Comparison of ENCODE assay signal across 11 cellular contexts in genomic region chr10:50636576-50636975, GRCh38. TPM values are rescaled to one million over a fixed set of nuclear protein-coding genes. Genes with fewer than 3 reads are reported as not detected.
DNase-seq lines count a peak whose midpoint lies in the region; ATAC-seq and TF ChIP-seq lines count a peak whose summit lies in the region.
"Had no signal": no experiment of that assay in that cellular context is flagged by ENCODE, and none has a peak within 500 bp of the region (broad histone marks: within the 10 kb centered on the region; RNA-seq: fewer than 3 reads in every experiment).

No MANE protein-coding gene starts in this region.

- no peaks in the 10 kb centered on the region for H4K20me1 ChIP-seq in OCI-LY7 (ENCODE audit: insufficient read depth, low read length)

- in situ Hi-C loops in GM13977 (cut with MboI; ENCODE audit: low pct_unique_long_range_greater_than_20kb, low sequenced_read_pairs, unreplicated experiment), result no loop called here

- H3K9me3 Mint-ChIP-seq in activated CD4-positive, alpha-beta T cell treated with anti-CD3 and anti-CD28 coated beads for 36 hours (ENCODE audit: low read depth), result no peaks in the 10 kb centered on the region
- H3K9me3 Mint-ChIP-seq in naive thymus-derived CD8-positive, alpha-beta T cell, result no peaks in the 10 kb centered on the region

- POLR2A ChIA-PET in activated CD4-positive, alpha-beta T cell treated with anti-CD3 and anti-CD28 coated beads for 36 hours (lab: Charles Lee), result interaction anchor here (0.7 to 1.6 kb wide), 6 partner anchors 12 to 176 kb away, joined by 3 to 8 read pairs (median 4); no protein-coding TSS in a partner anchor
- POLR2A ChIA-PET in OCI-LY7 (lab: Charles Lee), result interaction anchor here (0.6 to 5.6 kb wide), 9 partner anchors 8 to 93 kb away, joined by 3 to 49 read pairs (median 4); no protein-coding TSS in a partner anchor
- POLR2A ChIA-PET in naive thymus-derived CD8-positive, alpha-beta T cell (lab: Charles Lee), result interaction anchor here (0.6 to 2.9 kb wide), 2 partner anchors 12 to 14 kb away, joined by 3 to 10 read pairs; partner anchors contain the start of gene SGMS1

- H2AFZ ChIP-seq in OCI-LY7 (ENCODE audit: low read length), result peak overlapping the region; percentile 36; the same call in 1 of the 2 replicates

- DNase-seq in activated CD4-positive, alpha-beta T cell treated with anti-CD3 and anti-CD28 coated beads for 36 hours, result peak; percentile 47
- no peak for DNase-seq in activated CD4-positive, alpha-beta T cell treated with anti-CD3 and anti-CD28 coated beads, Interleukin-2, amount 50 U/mL, for 1 hour
- DNase-seq in OCI-LY7 (ENCODE audit: low spot score), result no peak
- peak in 3 of 10 donors; percentile 23 to 46 (median 25) for DNase-seq in naive thymus-derived CD8-positive, alpha-beta T cell
- DNase-seq in Peyer's patch, result no peak
- no peak for DNase-seq in GM13977 (ENCODE audit: low spot score)
- no peak for DNase-seq in cerebellar nuclear complex (lab: John Stamatoyannopoulos, UW)
- DNase-seq: 8988T, NCI-H226 had no signal

- peak overlapping the region; percentile 9 for H3K4me3 Mint-ChIP-seq in activated CD4-positive, alpha-beta T cell treated with anti-CD3 and anti-CD28 coated beads for 36 hours
- peak overlapping the region; percentile 30 to 69 (median 56) for H3K4me3 Mint-ChIP-seq in naive thymus-derived CD8-positive, alpha-beta T cell

- no peak for TF ChIP-seq CTCF in OCI-LY7 (conservative IDR thresholded peaks at IDR 0.05; ENCODE audit: low read length)
- TF ChIP-seq CTCF in Peyer's patch (IDR thresholded peaks at IDR 0.05), result no peak
- TF ChIP-seq CTCF in GM13977 (IDR thresholded peaks at IDR 0.05; ENCODE audit: extremely low read depth, insufficient read depth, missing control alignments), result no peak

- H3K4me1 Mint-ChIP-seq in activated CD4-positive, alpha-beta T cell treated with anti-CD3 and anti-CD28 coated beads for 36 hours, result peaks cover 28% of the 10 kb centered on the region
- peaks cover 7 to 32% (median 31%) of the 10 kb centered on the region in 4 donors for H3K4me1 Mint-ChIP-seq in naive thymus-derived CD8-positive, alpha-beta T cell

- H3K4me3 ChIP-seq in OCI-LY7 (ENCODE audit: low read depth, low read length, poor library complexity, severe bottlenecking) (no peak overlapping the region), Peyer's patch (no peak overlapping the region)
- H3K4me3 ChIP-seq: coronary artery had no signal

- H3K4me2 ChIP-seq in OCI-LY7 (ENCODE audit: low read length), result peak overlapping the region; percentile 34

- intact Hi-C loops in activated CD4-positive, alpha-beta T cell treated with anti-CD3 and anti-CD28 coated beads for 36 hours (cut with DNase I, micrococcal nuclease), result loop anchor here (1.0 to 2.0 kb wide), 6 partner anchors 11 to 376 kb away; no protein-coding TSS in a partner anchor
- intact Hi-C loops in OCI-LY7 (cut with micrococcal nuclease; ENCODE audit: unreplicated experiment), result no loop called here

- H3K27ac Mint-ChIP-seq in activated CD4-positive, alpha-beta T cell treated with anti-CD3 and anti-CD28 coated beads for 36 hours, result peak overlapping the region; percentile 24
- H3K27ac Mint-ChIP-seq in naive thymus-derived CD8-positive, alpha-beta T cell, result peak overlapping the region in 5 of 10 donors; percentile 10 to 79 (median 16)

- no TSS peak for BruUV-seq in OCI-LY7 (replicated peaks; lab: Mats Ljungman, UMichigan)

- peak; percentile 87 for ATAC-seq in activated CD4-positive, alpha-beta T cell treated with anti-CD3 and anti-CD28 coated beads for 36 hours
- ATAC-seq in HG02678 (IDR thresholded peaks at IDR 0.05; ENCODE audit: unreplicated experiment), result peak; percentile 61
- ATAC-seq in naive thymus-derived CD8-positive, alpha-beta T cell, result peak; percentile 35 to 69

- peaks cover 24% of the 10 kb centered on the region for H3K27me3 Mint-ChIP-seq in activated CD4-positive, alpha-beta T cell treated with anti-CD3 and anti-CD28 coated beads for 36 hours
- no peaks in the 10 kb centered on the region for H3K27me3 Mint-ChIP-seq in naive thymus-derived CD8-positive, alpha-beta T cell

- H3K9me3 ChIP-seq in OCI-LY7 (ENCODE audit: low read length) (no peaks in the 10 kb centered on the region), Peyer's patch (no peaks in the 10 kb centered on the region)

- no peaks in the 10 kb centered on the region for H3K36me3 ChIP-seq in OCI-LY7 (ENCODE audit: insufficient read depth, low read length)
- no peaks in the 10 kb centered on the region for H3K36me3 ChIP-seq in Peyer's patch

- H3K79me2 ChIP-seq in OCI-LY7 (ENCODE audit: insufficient read depth, low read depth, low read length), result no peaks in the 10 kb centered on the region

- H3K4me1 ChIP-seq in OCI-LY7 (ENCODE audit: insufficient read depth, low read length, poor library complexity, severe bottlenecking) (peaks cover 13% of the 10 kb centered on the region), Peyer's patch (no peaks in the 10 kb centered on the region)

- no peaks in the 10 kb centered on the region for H3K36me3 Mint-ChIP-seq in activated CD4-positive, alpha-beta T cell treated with anti-CD3 and anti-CD28 coated beads for 36 hours (ENCODE audit: low read depth)
- peaks cover 0 to under 1% (median 0%) of the 10 kb centered on the region in 3 donors for H3K36me3 Mint-ChIP-seq in naive thymus-derived CD8-positive, alpha-beta T cell

- no peaks in the 10 kb centered on the region for H3K27me3 ChIP-seq in Peyer's patch

- no peak overlapping the region for H3K27ac ChIP-seq in OCI-LY7 (ENCODE audit: low read depth, low read length, poor library complexity, severe bottlenecking)
- no peak overlapping the region for H3K27ac ChIP-seq in Peyer's patch
- H3K27ac ChIP-seq: coronary artery had no signal

- CTCF ChIA-PET in activated CD4-positive, alpha-beta T cell treated with anti-CD3 and anti-CD28 coated beads for 36 hours (lab: Charles Lee), result interaction anchor here (0.6 to 2.2 kb wide), 11 partner anchors 9 to 204 kb away, joined by 3 to 19 read pairs (median 3); partner anchors contain the start of gene SGMS1
- CTCF ChIA-PET in OCI-LY7 (lab: Charles Lee; ENCODE audit: unreplicated experiment), result interaction anchor here (1.2 kb wide), 1 partner anchor 12 kb away, joined by 3 read pairs; no protein-coding TSS in a partner anchor

- H3K9me2 ChIP-seq in OCI-LY7 (ENCODE audit: insufficient read depth, low read length), result no peaks in the 10 kb centered on the region

- TF ChIP-seq POLR2A in Peyer's patch (IDR thresholded peaks at IDR 0.05), result no peak

RNA-seq across cellular contexts. Expression of gene SGMS1, which starts 12.8 kb away (rescaled TPM):
- total RNA-seq in activated CD4-positive, alpha-beta T cell treated with anti-CD3 and anti-CD28 coated beads for 36 hours, result 1 to 10 TPM; 7.5 to 9.0 TPM
- total RNA-seq in OCI-LY7 (2014; rRNA removed; shearing (Covaris generic)), result 45.4 and 65.6 TPM in 2 replicates
- total RNA-seq in OCI-LY7 (2022), result 57.5 and 64.7 TPM in 2 replicates
- total RNA-seq in naive thymus-derived CD8-positive, alpha-beta T cell, result 10 to 100 TPM; 30.1 to 34.9 TPM
- polyA plus RNA-seq in naive thymus-derived CD8-positive, alpha-beta T cell, result 10 to 100 TPM in 1 of 3 donors, 1 to 10 TPM in 2; 8.3 to 11.0 (median 8.4) TPM
- 100 to 1,000 TPM in 1 of 4 donors, 10 to 100 TPM in 3; 73.4 to 117 (median 88.4) TPM for total RNA-seq in Peyer's patch
